In the genomic region with DNA sequence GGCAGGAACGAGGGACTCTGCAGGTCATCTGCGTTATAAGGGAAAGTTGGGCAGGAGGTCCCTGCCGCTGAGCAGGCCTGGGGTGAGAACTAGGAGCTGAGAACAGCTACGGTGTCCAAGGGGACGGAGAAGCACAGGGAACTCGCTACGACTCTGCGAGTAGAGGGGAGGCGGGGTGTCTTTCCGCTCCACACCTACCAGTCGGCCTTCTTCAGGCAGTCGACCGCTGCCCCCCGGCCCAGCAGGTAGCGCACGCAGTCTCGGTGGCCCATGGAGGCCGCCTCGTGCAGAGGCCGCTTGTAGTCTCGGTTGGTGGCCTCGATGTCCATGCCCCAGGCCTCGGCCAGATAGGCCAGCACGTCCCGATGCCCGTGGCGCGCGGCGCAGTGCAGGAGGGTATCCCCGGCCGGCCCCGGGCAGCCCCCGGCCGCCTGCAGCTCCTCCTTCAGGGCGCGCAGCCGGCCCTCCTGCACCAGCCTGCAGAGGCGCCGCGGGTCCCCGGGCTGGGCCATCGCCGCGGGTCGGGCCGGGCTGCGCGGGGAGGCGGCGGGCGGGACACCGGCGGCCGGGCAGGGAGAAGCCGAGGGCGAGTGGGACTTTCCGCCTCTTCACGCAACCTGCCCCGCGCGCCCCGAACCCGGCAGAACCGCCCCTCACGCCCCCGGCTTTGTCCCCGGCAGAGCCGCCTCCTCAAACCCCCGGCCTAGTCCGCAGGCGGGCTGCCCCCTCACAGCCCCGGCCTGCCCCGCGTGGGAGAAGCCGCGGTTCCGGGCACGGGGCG, we compare ENCODE assay signal across 8 cellular contexts. TPM values are rescaled to one million over a fixed set of nuclear protein-coding genes. Genes with fewer than 3 reads are reported as not detected.
A peak's percentile ranks its signal among the peaks of the same experiment; 100 is the strongest.
DNase-seq lines count a peak whose midpoint lies in the region; ATAC-seq and TF ChIP-seq lines count a peak whose summit lies in the region.

No MANE protein-coding gene starts in this region.

- intact Hi-C loops in HCT116 (cut with micrococcal nuclease): no loop called here
- intact Hi-C loops in esophagus muscularis mucosa (cut with DNase I): no loop called here
- intact Hi-C loops in natural killer cell (cut with micrococcal nuclease): no loop called here

- H3K4me3 Mint-ChIP-seq in natural killer cell: peak overlapping the region; percentile 93

- DNase-seq in HCT116 (ENCODE audit: low read depth, low spot score): no peak
- DNase-seq in NB4 (ENCODE audit: low read depth): peak; percentile 64
- peak; percentile 11 for DNase-seq in activated T-cell treated with anti-CD3 and anti-CD28 coated beads for 1 hour (ENCODE audit: low read depth)
- DNase-seq in esophagus muscularis mucosa (ENCODE audit: extremely low spot score): no peak
- peak; percentile 35 for DNase-seq in natural killer cell
- DNase-seq in thoracic aorta (ENCODE audit: low spot score): no peak
- no peak for DNase-seq in GF-D8 (lab: John Stamatoyannopoulos, UW)

- H3K27ac Mint-ChIP-seq in natural killer cell: peak overlapping the region; percentile 73 to 92

- no peaks in the 10 kb centered on the region for H3K27me3 Mint-ChIP-seq in natural killer cell (ENCODE audit: low read depth in 2 of 2)

- CTCF ChIA-PET in HCT116 (lab: Charles Lee): interaction anchor here (2.2 kb wide), 1 partner anchor 15 kb away, joined by 12 read pairs; no protein-coding TSS in a partner anchor

- H3K9me3 ChIP-seq in HCT116 (ENCODE audit: control insufficient read depth in 1 of 2, insufficient read depth in 1 of 2, low read depth in 1 of 2, low read length in 2 of 2) (no peaks in the 10 kb centered on the region), esophagus muscularis mucosa (no peaks in the 10 kb centered on the region), thoracic aorta (no peaks in the 10 kb centered on the region)

- BruUV-seq in HCT116 (replicated peaks; lab: Mats Ljungman, UMichigan): no TSS peak

- H3K4me1 ChIP-seq in HCT116 (ENCODE audit: control insufficient read depth in 1 of 2, insufficient read depth in 2 of 2, low read length in 2 of 2): peaks cover 11 to 20% of the 10 kb centered on the region in 2 experiments; a peak in 3 of 4 replicates
- peaks cover 34 to 56% (median 48%) of the 10 kb centered on the region in 4 donors for H3K4me1 ChIP-seq in esophagus muscularis mucosa
- H3K4me1 ChIP-seq in thoracic aorta (ENCODE audit: control insufficient read depth in 1 of 2, low read depth in 2 of 2): peaks cover 21 to 42% of the 10 kb centered on the region in 2 donors

- H3K27ac ChIP-seq in HCT116 (ENCODE audit: low read depth, low read length) (peak overlapping the region; percentile 78), esophagus muscularis mucosa (replicated peaks in 1 of 4) (peak overlapping the region; percentile 80 to 93 (median 90)), thoracic aorta (peak overlapping the region; percentile 72 to 78)

- H3K4me3 ChIP-seq in HCT116 (replicated peaks in 1 of 2; ENCODE audit: low read depth in 1 of 2, low read length in 2 of 2) (peak overlapping the region; percentile 61 to 98), NB4 (ENCODE audit: low read depth, low read length) (peak overlapping the region; percentile 71), esophagus muscularis mucosa (peak overlapping the region; percentile 84 to 94 (median 90)), thoracic aorta (peak overlapping the region; percentile 94)

- no peak for TF ChIP-seq EP300 in esophagus muscularis mucosa (IDR thresholded peaks at IDR 0.05)

- WGBS in esophagus muscularis mucosa: 0% methylated on average over 10 of the region's 80 CpGs

- H3K9ac ChIP-seq in HCT116 (ENCODE audit: low read length): peak overlapping the region; percentile 97

- H4K20me1 ChIP-seq in HCT116 (ENCODE audit: insufficient read depth): no peaks in the 10 kb centered on the region

- H3K36me3 ChIP-seq in HCT116 (ENCODE audit: control insufficient read depth in 1 of 2, insufficient read depth in 2 of 2, low read length in 2 of 2) (peaks cover 24 to 31% of the 10 kb centered on the region in 2 experiments; a peak in 3 of 4 replicates), esophagus muscularis mucosa (peaks cover 0 to 39% (median 19%) of the 10 kb centered on the region in 4 donors), thoracic aorta (peaks cover 9% of the 10 kb centered on the region)

- ATAC-seq in HCT116 (peak; percentile 28), natural killer cell (peak; percentile 16 to 35 (median 21)), thoracic aorta (ENCODE audit: insufficient number of reproducible peaks, low FRiP score, low read depth) (no peak)

- POLR2A ChIA-PET in HCT116 (lab: Charles Lee): interaction anchor here (0.6 to 1.3 kb wide), 3 partner anchors 10 to 403 kb away, joined by 3 to 8 read pairs (median 4); no protein-coding TSS in a partner anchor

- TF ChIP-seq POLR2A in HCT116 (IDR thresholded peaks at IDR 0.05; ENCODE audit: borderline replicate concordance, extremely low read depth, insufficient read depth, insufficient read length) (no peak), NB4 (IDR thresholded peaks at IDR 0.05; ENCODE audit: extremely low read depth, insufficient read length) (no peak), esophagus muscularis mucosa (IDR thresholded peaks at IDR 0.05; ENCODE audit: low read depth) (no peak)

- 0 out of 3 replicates have a peak, but pooled peaks have one; percentile 1 for TF ChIP-seq CTCF in GM12872 (IDR thresholded peaks at IDR 0.05; ENCODE audit: insufficient read depth, low read depth, low read length)
- TF ChIP-seq CTCF in HCT116 (IDR thresholded peaks at IDR 0.05 in 2 of 3, conservative IDR thresholded peaks at IDR 0.05 in 1 of 3; ENCODE audit: borderline replicate concordance in 1 of 3, insufficient read depth in 1 of 3, low read depth in 2 of 3, low read length in 2 of 3): no peak
- TF ChIP-seq CTCF in NB4 (IDR thresholded peaks at IDR 0.05; ENCODE audit: low read depth, low read length): no peak
- peak in 1 of 3 experiments; percentile 12 for TF ChIP-seq CTCF in esophagus muscularis mucosa (IDR thresholded peaks at IDR 0.05)
- TF ChIP-seq CTCF in natural killer cell (IDR thresholded peaks at IDR 0.05): no peak
- no peak for TF ChIP-seq CTCF in thoracic aorta (IDR thresholded peaks at IDR 0.05)

- no peak for TF ChIP-seq RAD21 in HCT116 (IDR thresholded peaks at IDR 0.05; ENCODE audit: low read depth)

- H3K4me2 ChIP-seq in HCT116 (ENCODE audit: low read length): peak overlapping the region; percentile 97

- H3K9me3 Mint-ChIP-seq in natural killer cell: no peaks in the 10 kb centered on the region

- no peak overlapping the region for H2AFZ ChIP-seq in HCT116 (ENCODE audit: low read depth, low read length, poor library complexity, severe bottlenecking)

- RAD21 ChIA-PET in HCT116 (lab: Charles Lee; ENCODE audit: low non-redundant PET in 1 of 2, low total read pairs in 2 of 2, uncharacterized antibody in 2 of 2, unreplicated experiment in 2 of 2): interaction anchor here in 1 of 2 experiments (1.0 to 1.1 kb wide), 2 partner anchors 12 to 513 kb away, joined by 3 read pairs; no protein-coding TSS in a partner anchor

- H3K27me3 ChIP-seq in HCT116 (ENCODE audit: insufficient read depth, low read length) (no peaks in the 10 kb centered on the region), esophagus muscularis mucosa (no peaks in the 10 kb centered on the region), thoracic aorta (replicated peaks; ENCODE audit: insufficient read depth) (no peaks in the 10 kb centered on the region)

- peaks cover 52% of the 10 kb centered on the region for H3K79me2 ChIP-seq in HCT116 (ENCODE audit: insufficient read depth, low read length)

- H3K9me2 ChIP-seq in HCT116 (ENCODE audit: insufficient read depth): no peaks in the 10 kb centered on the region

- peaks cover 29 to 42% of the 10 kb centered on the region in 2 donors for H3K4me1 Mint-ChIP-seq in natural killer cell

- H3K36me3 Mint-ChIP-seq in natural killer cell: peaks cover 5% of the 10 kb centered on the region

TF ChIP-seq in HCT116, 20 proteins besides CTCF, POLR2A, EP300 and RAD21 (continues in another document):
- TF ChIP-seq ZNF274 (IDR thresholded peaks at IDR 0.05; ENCODE audit: low read depth, low read length) (no peak), POLR2AphosphoS5 (IDR thresholded peaks at IDR 0.05; ENCODE audit: low read depth, low read length) (no peak), EZH2phosphoT487 (IDR thresholded peaks at IDR 0.05; ENCODE audit: borderline replicate concordance) (no peak), MAX (IDR thresholded peaks at IDR 0.05) (no peak; the same call in 1 of the 2 replicates), SIN3A (IDR thresholded peaks at IDR 0.05; ENCODE audit: low read depth) (no peak), CBX3 (IDR thresholded peaks at IDR 0.05; ENCODE audit: low read depth) (no peak), CEBPB (IDR thresholded peaks at IDR 0.05; ENCODE audit: low read depth) (no peak), TCF7L2 (IDR thresholded peaks at IDR 0.05; ENCODE audit: borderline replicate concordance, extremely low read depth, insufficient read depth, insufficient read length) (no peak), SP1 (IDR thresholded peaks at IDR 0.05; ENCODE audit: low read depth) (no peak), YY1 (IDR thresholded peaks at IDR 0.05; ENCODE audit: extremely low read depth, insufficient replicate concordance, low read depth, low read length) (no peak), ELF1 (IDR thresholded peaks at IDR 0.05; ENCODE audit: borderline replicate concordance, low read depth) (no peak)
- TF ChIP-seq, protein P1, sequence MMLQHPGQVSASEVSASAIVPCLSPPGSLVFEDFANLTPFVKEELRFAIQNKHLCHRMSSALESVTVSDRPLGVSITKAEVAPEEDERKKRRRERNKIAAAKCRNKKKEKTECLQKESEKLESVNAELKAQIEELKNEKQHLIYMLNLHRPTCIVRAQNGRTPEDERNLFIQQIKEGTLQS (IDR thresholded peaks at IDR 0.05): no peak

RNA-seq across cellular contexts. Expression of gene ANKRD16, which starts 0.7 kb away (rescaled TPM):
- total RNA-seq in HCT116 (2021; ENCODE audit: unreplicated experiment): 9.4 TPM
- 6.2 and 7.2 TPM in 2 replicates for polyA plus RNA-seq in HCT116 (2012)
- 1 to 10 TPM; 5.1 to 9.0 (median 5.9) TPM for total RNA-seq in esophagus muscularis mucosa
- 1 to 10 TPM; 2.6 to 3.1 (median 3.0) TPM for total RNA-seq in natural killer cell
- total RNA-seq in thoracic aorta: 10 to 100 TPM; 10.4 to 15.0 TPM

RNA-seq across cellular contexts. Expression of gene FBH1, which starts 1.0 kb away (rescaled TPM):
- 70.2 TPM for total RNA-seq in HCT116 (2021; ENCODE audit: unreplicated experiment)
- 42.3 and 48.3 TPM in 2 replicates for polyA plus RNA-seq in HCT116 (2012)
- 10 to 100 TPM; 90.3 to 93.0 (median 92.3) TPM for total RNA-seq in esophagus muscularis mucosa
- total RNA-seq in natural killer cell: 10 to 100 TPM; 49.3 to 64.9 (median 62.7) TPM
- total RNA-seq in thoracic aorta: 10 to 100 TPM; 93.7 to 94.1 TPM

Comparison
In these comparisons a context has a peak if more than half of its experiments do, and no peak if none do; other contexts are left out.
1. DNase-seq: peak in NB4 (single experiment), activated T-cell treated with anti-CD3 and anti-CD28 coated beads for 1 hour (single experiment) and natural killer cell (single experiment); none in HCT116 (single experiment), esophagus muscularis mucosa (single experiment), thoracic aorta (single experiment) and GF-D8 (single experiment).
2. Peak in every context shown above with its lines, with median percentiles within 50 percentile points of each other: H3K27ac ChIP-seq and H3K4me3 ChIP-seq.